ENCODE assay signal across 24 cellular contexts in the genomic region with DNA sequence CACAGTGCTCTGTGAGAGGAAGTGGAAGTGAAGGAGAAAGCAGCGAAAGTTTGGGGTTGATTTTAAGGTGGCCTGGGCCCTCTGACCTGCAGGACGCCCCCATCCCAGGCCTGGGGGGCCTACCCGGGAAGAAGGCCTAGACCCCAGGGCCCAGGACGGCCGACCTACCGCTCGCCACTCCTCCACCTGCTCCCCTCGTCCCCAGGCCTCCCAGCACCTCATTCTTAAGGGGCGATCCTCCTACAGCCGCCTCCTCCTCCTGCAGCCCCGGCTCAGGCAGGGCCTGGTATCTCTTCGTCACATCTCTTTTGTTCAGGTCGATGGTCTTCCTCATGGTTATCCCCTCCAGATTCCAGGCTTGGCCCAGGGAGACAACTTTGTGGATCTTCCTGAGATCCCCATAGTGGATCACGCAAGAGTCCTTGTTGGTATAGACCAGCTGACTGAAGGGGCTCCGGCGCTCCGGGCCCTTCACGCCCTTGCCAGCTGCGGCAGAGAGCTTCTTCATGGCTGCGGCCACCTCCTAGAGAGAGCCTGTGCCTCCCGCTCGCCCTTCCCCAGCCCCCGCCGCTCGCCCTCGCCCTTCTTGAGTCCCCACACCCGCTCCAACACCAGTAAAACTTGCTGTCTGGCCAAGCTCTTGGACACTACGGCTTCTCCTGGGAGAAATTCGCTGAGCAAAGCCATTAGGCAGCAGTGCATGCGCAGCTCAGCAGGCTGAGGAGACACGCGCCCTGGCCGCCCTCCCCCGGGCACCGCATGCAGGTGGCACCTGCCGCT.
DNase-seq lines count a peak whose midpoint lies in the region; ATAC-seq, FAIRE-seq and TF ChIP-seq lines count a peak whose summit lies in the region.
"Had no signal": no experiment of that assay in that cellular context is flagged by ENCODE, and none has a peak within 500 bp of the region (broad histone marks: within the 10 kb centered on the region; RNA-seq: fewer than 3 reads in every experiment).

No MANE protein-coding gene starts in this region.

- no peak overlapping the region for H4K5ac ChIP-seq in H1 (ENCODE audit: insufficient read length, low read depth, low read length)

- no peak overlapping the region for H2AK5ac ChIP-seq in H1 (ENCODE audit: low read depth, low read length)

- H3K79me1 ChIP-seq in H1 (ENCODE audit: low read depth, low read length): no peaks in the 10 kb centered on the region

- no peak overlapping the region for H3K4me2 ChIP-seq in GM23338
- H3K4me2 ChIP-seq in H1 (ENCODE audit: insufficient read depth in 1 of 2, low read depth in 2 of 2, low read length in 2 of 2): no peak overlapping the region

- no peak for TF ChIP-seq POLR2A in H1 (IDR thresholded peaks at IDR 0.05; ENCODE audit: control extremely low read depth in 1 of 2, low read depth in 2 of 2, low read length in 2 of 2)
- no peak for TF ChIP-seq POLR2A in prostate gland (IDR thresholded peaks at IDR 0.05)

- H2BK5ac ChIP-seq in H1 (ENCODE audit: low read depth, low read length): no peak overlapping the region

- no peak for TF ChIP-seq EP300 in H1 (IDR thresholded peaks at IDR 0.05; ENCODE audit: borderline replicate concordance in 1 of 2, low read depth in 2 of 2, low read length in 2 of 2)

- no peak overlapping the region for H3K27ac Mint-ChIP-seq in GM23338
- H3K27ac Mint-ChIP-seq: CD4-positive, alpha-beta memory T cell; T-cell had no signal

- H3K4me1 Mint-ChIP-seq in GM23338: no peaks in the 10 kb centered on the region; the same call in 2 of the 3 replicates
- H3K4me1 Mint-ChIP-seq: T-cell had no signal

- no peaks in the 10 kb centered on the region for H3K27me3 Mint-ChIP-seq in GM23338 (ENCODE audit: insufficient read depth, low read depth, poor library complexity)

- no peak overlapping the region for H3K9ac ChIP-seq in H1 (replicated peaks in 1 of 4; ENCODE audit: extremely low read depth in 1 of 4, low read depth in 3 of 4, low read length in 3 of 4)

- H4K20me1 ChIP-seq in GM23338 (replicated peaks; ENCODE audit: insufficient read depth) (no peaks in the 10 kb centered on the region), H1 (replicated peaks in 1 of 2; ENCODE audit: control insufficient read depth in 1 of 2, insufficient read depth in 2 of 2, low read length in 2 of 2) (no peaks in the 10 kb centered on the region)

- no peak overlapping the region for H4K91ac ChIP-seq in H1 (replicated peaks; ENCODE audit: insufficient read length, low read length)

- no peaks in the 10 kb centered on the region for H3K36me3 Mint-ChIP-seq in GM23338 (ENCODE audit: low read depth)
- H3K36me3 Mint-ChIP-seq: CD4-positive, alpha-beta memory T cell; T-cell had no signal

- H3K79me2 ChIP-seq in GM23338 (replicated peaks; ENCODE audit: insufficient read depth): no peaks in the 10 kb centered on the region
- H3K79me2 ChIP-seq in H1 (ENCODE audit: control insufficient read depth in 1 of 2, insufficient read depth in 2 of 2, low read length in 2 of 2): no peaks in the 10 kb centered on the region

- H3K9me2 ChIP-seq in GM23338 (ENCODE audit: insufficient read depth): no peaks in the 10 kb centered on the region

- no peak overlapping the region for H3K4me3 ChIP-seq in GM23338
- H3K4me3 ChIP-seq in H1 (ENCODE audit: extremely low read depth in 1 of 4, insufficient read depth in 2 of 4, low read depth in 3 of 4, low read length in 4 of 4): no peak overlapping the region
- no peak overlapping the region for H3K4me3 ChIP-seq in pancreas
- no peak overlapping the region for H3K4me3 ChIP-seq in prostate gland

- no peak overlapping the region for H3K14ac ChIP-seq in H1 (ENCODE audit: insufficient read length)

- CTCF ChIA-PET in H1 (lab: Charles Lee; ENCODE audit: partially characterized antibody): interaction anchor here (0.8 kb wide), 1 partner anchor 157 kb away, joined by 4 read pairs; no protein-coding TSS in a partner anchor

- H3K36me3 ChIP-seq in GM23338 (ENCODE audit: insufficient read depth) (no peaks in the 10 kb centered on the region), H1 (ENCODE audit: control insufficient read depth in 2 of 4, insufficient read depth in 4 of 4, low read length in 3 of 4) (no peaks in the 10 kb centered on the region), pancreas (no peaks in the 10 kb centered on the region), prostate gland (no peaks in the 10 kb centered on the region)

- TF ChIP-seq CTCF in GM23338 (conservative IDR thresholded peaks at IDR 0.05; ENCODE audit: low read depth in 2 of 2): no peak
- no peak for TF ChIP-seq CTCF in H1 (IDR thresholded peaks at IDR 0.05; ENCODE audit: control extremely low read depth in 1 of 3, insufficient read depth in 1 of 3, low read depth in 1 of 3, low read length in 3 of 3)
- TF ChIP-seq CTCF in pancreas (IDR thresholded peaks at IDR 0.05): no peak
- TF ChIP-seq CTCF in prostate gland (IDR thresholded peaks at IDR 0.05): no peak

- no peak overlapping the region for H3K56ac ChIP-seq in H1 (replicated peaks; ENCODE audit: insufficient read length, low read depth, low read length)

- no peak for TF ChIP-seq RAD21 in H1 (IDR thresholded peaks at IDR 0.05 in 1 of 2, conservative IDR thresholded peaks at IDR 0.05 in 1 of 2; ENCODE audit: low read depth in 2 of 2, low read length in 2 of 2)

- H2BK15ac ChIP-seq in H1 (ENCODE audit: low read length): no peak overlapping the region

- DNase-seq in DMS53 (lab: John Stamatoyannopoulos, UW) (peak; percentile 89), GM23338 (ENCODE audit: low spot score) (no peak), H1 (ENCODE audit: low read depth in 1 of 2, low spot score in 2 of 2) (no peak), pancreas (peak in 2 of 6 donors; percentile 26 to 53), prostate gland (ENCODE audit: low spot score) (no peak), KBM-7 (no peak), NCI-H524 (lab: John Stamatoyannopoulos, UW) (no peak)
- DNase-seq: C1 segment of cervical spinal cord; CD4-positive, alpha-beta memory T cell; COR-L47; DMS79 treated with DMSO at 0.1 percent for 48 hours; GF-D8; NCI-H1105 treated with DMSO at 0.1 percent for 48 hours; NCI-H1694; NCI-H2029 treated with DMSO at 0.1 percent for 48 hours; NCI-H2171 treated with DMSO at 0.1 percent for 48 hours; NCI-H345; NCI-H524 treated with DMSO at 0.1 percent for 48 hours; OCI-M1; T-cell had no signal

- in situ Hi-C loops in KBM-7 (cut with MboI; ENCODE audit: low pct_unique_long_range_greater_than_20kb, low sequenced_read_pairs): no loop called here

- H2BK12ac ChIP-seq in H1 (ENCODE audit: low read depth, low read length): no peak overlapping the region

- no peaks in the 10 kb centered on the region for H3K9me3 ChIP-seq in H1 (ENCODE audit: insufficient read depth in 2 of 2, low read depth in 1 of 2, low read length in 1 of 2)
- H3K9me3 ChIP-seq in pancreas: no peaks in the 10 kb centered on the region
- no peaks in the 10 kb centered on the region for H3K9me3 ChIP-seq in prostate gland

- H3K23ac ChIP-seq in H1 (ENCODE audit: insufficient read length): no peak overlapping the region

- H3K18ac ChIP-seq in H1 (ENCODE audit: extremely low read depth, low read length): no peak overlapping the region

- H3K27ac ChIP-seq in GM23338 (ENCODE audit: low read depth): no peak overlapping the region
- no peak overlapping the region for H3K27ac ChIP-seq in H1 (ENCODE audit: low read depth, low read length)
- no peak overlapping the region for H3K27ac ChIP-seq in pancreas
- no peak overlapping the region for H3K27ac ChIP-seq in prostate gland

- WGBS in H1 (ENCODE audit: extremely low coverage in 1 of 2, insufficient coverage in 1 of 2, insufficient read length in 1 of 2, insufficient replicate concordance in 2 of 2, low coverage in 1 of 2, low lambda C conversion rate in 2 of 2, missing lambda C conversion rate in 1 of 2), 2 experiments: 95% methylated on average over 29 of the region's 36 CpGs; no CpG with 5 or more reads in 1 of the 2 experiments
- WGBS in pancreas, 2 donors: 80 to 83% methylated on average over 36 of the region's 36 CpGs
- 80% methylated on average over 33 of the region's 36 CpGs for whole genome bisulfite sequencing in prostate gland

- peak overlapping the region; percentile 78 for H2AFZ ChIP-seq in GM23338
- peak overlapping the region; percentile 59; the same call in 1 of the 2 replicates for H2AFZ ChIP-seq in H1 (ENCODE audit: low read length)

- no peak overlapping the region for H3K4ac ChIP-seq in H1 (replicated peaks; ENCODE audit: insufficient read length, low read depth, low read length)

- FAIRE-seq in H1 (lab: Jason Lieb, UNC) (no peak), pancreas (lab: Jason Lieb, UNC) (no peak)
- FAIRE-seq: GM12891, HepG2, RCC 7860 had no signal

- H3K4me3 Mint-ChIP-seq in GM23338: no peak overlapping the region
- H3K4me3 Mint-ChIP-seq: CD4-positive, alpha-beta memory T cell; T-cell had no signal

- H3F3A ChIP-seq in GM23338 (replicated peaks; ENCODE audit: low read depth): no peaks in the 10 kb centered on the region

- peak; percentile 30 for ATAC-seq in GM23338
- peak in 3 of 4 donors; percentile 34 to 78 (median 73) for ATAC-seq in pancreas
- ATAC-seq in HG02981 (IDR thresholded peaks at IDR 0.05; ENCODE audit: unreplicated experiment): no peak
- ATAC-seq: HepG2, T-cell had no signal

- H3K27me3 ChIP-seq in GM23338 (ENCODE audit: insufficient read depth) (no peaks in the 10 kb centered on the region), H1 (replicated peaks in 1 of 4; ENCODE audit: control insufficient read depth in 3 of 4, extremely low read depth in 1 of 4, insufficient read depth in 3 of 4, low read length in 3 of 4) (no peaks in the 10 kb centered on the region), pancreas (peaks cover 0 to 7% (median 0%) of the 10 kb centered on the region in 4 donors), prostate gland (replicated peaks; ENCODE audit: insufficient read depth) (peaks cover 2% of the 10 kb centered on the region)

- no peak overlapping the region for H2BK20ac ChIP-seq in H1 (ENCODE audit: low read length)

- no peak overlapping the region for H2BK120ac ChIP-seq in H1 (replicated peaks; ENCODE audit: low read depth, low read length)

- no peak overlapping the region for H4K8ac ChIP-seq in H1 (ENCODE audit: extremely low read depth, insufficient read depth, low read length)

- POLR2A ChIA-PET in H1 (lab: Charles Lee; ENCODE audit: partially characterized antibody): interaction anchor here (0.6 kb wide), 1 partner anchor 459 kb away, joined by 7 read pairs; no protein-coding TSS in a partner anchor

- intact Hi-C loops in pancreas (cut with DNase I) (no loop called here), prostate gland (cut with DNase I) (no loop called here)

- H3K9me3 Mint-ChIP-seq in GM23338: no peaks in the 10 kb centered on the region
- H3K9me3 Mint-ChIP-seq: CD4-positive, alpha-beta memory T cell; T-cell had no signal

- no peaks in the 10 kb centered on the region for H3K23me2 ChIP-seq in H1 (ENCODE audit: low read depth, low read length)

- no peaks in the 10 kb centered on the region for H3K4me1 ChIP-seq in GM23338 (ENCODE audit: insufficient read depth)
- no peaks in the 10 kb centered on the region for H3K4me1 ChIP-seq in H1 (replicated peaks in 1 of 4; ENCODE audit: control insufficient read depth in 3 of 4, insufficient read depth in 4 of 4, low read length in 3 of 4)
- no peaks in the 10 kb centered on the region for H3K4me1 ChIP-seq in pancreas
- H3K4me1 ChIP-seq in prostate gland (replicated peaks): no peaks in the 10 kb centered on the region

TF ChIP-seq in GM23338, 12 proteins besides CTCF, POLR2A, EP300 and RAD21 (continues in another document):
- no peak for TF ChIP-seq EZH2 (IDR thresholded peaks at IDR 0.05; ENCODE audit: low read depth, unreplicated experiment)
